Comparison of ENCODE assay signal across 8 cellular contexts in genomic region chr17:83079340-83079747, GRCh38. TPM values are rescaled to one million over a fixed set of nuclear protein-coding genes. Genes with fewer than 3 reads are reported as not detected.
DNase-seq lines count a peak whose midpoint lies in the region; ATAC-seq and TF ChIP-seq lines count a peak whose summit lies in the region.

A gene with protein sequence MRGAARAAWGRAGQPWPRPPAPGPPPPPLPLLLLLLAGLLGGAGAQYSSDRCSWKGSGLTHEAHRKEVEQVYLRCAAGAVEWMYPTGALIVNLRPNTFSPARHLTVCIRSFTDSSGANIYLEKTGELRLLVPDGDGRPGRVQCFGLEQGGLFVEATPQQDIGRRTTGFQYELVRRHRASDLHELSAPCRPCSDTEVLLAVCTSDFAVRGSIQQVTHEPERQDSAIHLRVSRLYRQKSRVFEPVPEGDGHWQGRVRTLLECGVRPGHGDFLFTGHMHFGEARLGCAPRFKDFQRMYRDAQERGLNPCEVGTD (plus strand): TSS chr17:83079609. CDS start chr17:83079816, 207 bp downstream.

- no peak for TF ChIP-seq CTCF in mammary epithelial cell (conservative IDR thresholded peaks at IDR 0.05 in 1 of 2, IDR thresholded peaks at IDR 0.05 in 1 of 2; ENCODE audit: extremely low read depth in 1 of 2, insufficient read depth in 1 of 2, low read depth in 1 of 2, low read length in 2 of 2)

- H3K4me2 ChIP-seq in mammary epithelial cell (ENCODE audit: insufficient read depth, low read depth, low read length): peak within 1 kb of the TSS; percentile 99

- CTCF ChIA-PET in mammary epithelial cell (lab: Charles Lee; ENCODE audit: low non-redundant PET): interaction anchor here (0.6 kb wide), 1 partner anchor 46 kb away, joined by 6 read pairs; no protein-coding TSS in a partner anchor

- DNase-seq in NOMO-1 (lab: John Stamatoyannopoulos, UW; ENCODE audit: unreplicated experiment in 2 of 2) (peak; percentile 28 to 76), NOMO-1 treated with dmso at 0.1 percent for 144 hours (lab: John Stamatoyannopoulos, UW; ENCODE audit: unreplicated experiment) (no peak), UCSD-AML1 (lab: John Stamatoyannopoulos, UW; ENCODE audit: unreplicated experiment) (peak; percentile 57), mammary epithelial cell (peak; percentile 37), iPS-NIHi11 (ENCODE audit: low spot score) (peak; percentile 97)

- H3K9ac ChIP-seq in HUES6 (ENCODE audit: low read length) (no peak within 1 kb of the TSS), mammary epithelial cell (ENCODE audit: insufficient read depth, low read length) (no peak within 1 kb of the TSS), skeletal muscle tissue (ENCODE audit: low read depth in 1 of 3, low read length in 3 of 3) (peak within 1 kb of the TSS; percentile 20 to 72 (median 53))

- H3K79me2 ChIP-seq in mammary epithelial cell (ENCODE audit: insufficient read depth, low read length): no peaks in the 10 kb centered on the region

- intact Hi-C loops in mammary epithelial cell (cut with micrococcal nuclease): no loop called here

- peak within 1 kb of the TSS; percentile 71 for H2AFZ ChIP-seq in mammary epithelial cell (ENCODE audit: low read depth, low read length)

- no peak for ATAC-seq in HG03520 (IDR thresholded peaks at IDR 0.05; ENCODE audit: unreplicated experiment)

- WGBS in mammary epithelial cell (ENCODE audit: low coverage, missing lambda C conversion rate): no CpG with 5 or more reads among the region's 70 CpGs

- H4K20me1 ChIP-seq in mammary epithelial cell (ENCODE audit: insufficient read depth, low read length): no peaks in the 10 kb centered on the region

- H3K9me3 ChIP-seq in HUES6 (ENCODE audit: control insufficient read depth, insufficient read depth, low read depth, low read length): no peaks in the 10 kb centered on the region
- no peaks in the 10 kb centered on the region for H3K9me3 ChIP-seq in mammary epithelial cell (replicated peaks; ENCODE audit: insufficient read depth, low read length)
- H3K9me3 ChIP-seq in skeletal muscle tissue (ENCODE audit: control insufficient read depth in 3 of 3, low read length in 3 of 3): no peaks in the 10 kb centered on the region

- H3K36me3 ChIP-seq in HUES6 (ENCODE audit: control insufficient read depth, insufficient read depth, low read length) (no peaks in the 10 kb centered on the region), mammary epithelial cell (ENCODE audit: insufficient read depth, low read length) (no peaks in the 10 kb centered on the region), skeletal muscle tissue (ENCODE audit: control insufficient read depth in 3 of 3, insufficient read depth in 3 of 3, low read length in 3 of 3) (peaks cover 0 to 2% (median 0%) of the 10 kb centered on the region in 3 donors)

- no TSS peak for BruUV-seq in mammary epithelial cell (replicated peaks; lab: Mats Ljungman, UMichigan)

- dilution Hi-C loops in mammary epithelial cell (cut with HindIII; ENCODE audit: low sequenced_read_pairs): no loop called here

- H3K4me1 ChIP-seq in HUES6 (ENCODE audit: control insufficient read depth, insufficient read depth, low read length) (peaks cover 26% of the 10 kb centered on the region), mammary epithelial cell (ENCODE audit: insufficient read depth, low read length) (peaks cover 20% of the 10 kb centered on the region), skeletal muscle tissue (ENCODE audit: control insufficient read depth in 3 of 3, insufficient read depth in 3 of 3, low read length in 3 of 3) (peaks cover 17 to 30% (median 19%) of the 10 kb centered on the region in 3 donors)

- in situ Hi-C loops in mammary epithelial cell (cut with MboI; ENCODE audit: low sequenced_read_pairs in 2 of 2): no loop called here

- peak within 1 kb of the TSS; percentile 60 for H3K4me3 ChIP-seq in HUES6 (ENCODE audit: low read depth, low read length)
- H3K4me3 ChIP-seq in mammary epithelial cell (replicated peaks in 1 of 3; ENCODE audit: insufficient read depth in 1 of 3, low read depth in 2 of 3, low read length in 3 of 3): peak within 1 kb of the TSS; percentile 38 to 52 (median 50)
- peak within 1 kb of the TSS in 2 of 3 donors; percentile 54 to 59 for H3K4me3 ChIP-seq in skeletal muscle tissue (ENCODE audit: low read length in 3 of 3)

- peaks cover 58% of the 10 kb centered on the region for H3K27me3 ChIP-seq in HUES6 (ENCODE audit: control insufficient read depth, insufficient read depth, low read length)
- peaks cover 16% of the 10 kb centered on the region for H3K27me3 ChIP-seq in mammary epithelial cell (ENCODE audit: insufficient read depth, low read length)
- H3K27me3 ChIP-seq in skeletal muscle tissue (ENCODE audit: control insufficient read depth in 3 of 3, insufficient read depth in 3 of 3, low read length in 3 of 3): peaks cover 9 to 24% (median 20%) of the 10 kb centered on the region in 3 donors

- no peak within 1 kb of the TSS for H3K27ac ChIP-seq in HUES6 (ENCODE audit: low read depth, low read length)
- no peak within 1 kb of the TSS for H3K27ac ChIP-seq in mammary epithelial cell (ENCODE audit: insufficient read depth, low read depth, low read length)
- no peak within 1 kb of the TSS for H3K27ac ChIP-seq in skeletal muscle tissue (ENCODE audit: low read depth, low read length)

RNA-seq across cellular contexts. Expression of the gene that starts here (rescaled TPM):
- total RNA-seq in mammary epithelial cell (1 to 10 TPM; 2.5 to 9.6 TPM), skeletal muscle tissue (31.3 TPM)
- polyA plus RNA-seq in mammary epithelial cell: 4.7 TPM
- polyA minus RNA-seq in mammary epithelial cell: 1.1 TPM

Comparison
In these comparisons a context has a peak if more than half of its experiments do, and no peak if none do; other contexts are left out.
1. H3K9ac ChIP-seq: peak in skeletal muscle tissue (3 of 3); none in HUES6 (single experiment) and mammary epithelial cell (single experiment).
2. Peak in every context shown above with its lines, with median percentiles within 50 percentile points of each other: H3K4me3 ChIP-seq.